In the genomic region with DNA sequence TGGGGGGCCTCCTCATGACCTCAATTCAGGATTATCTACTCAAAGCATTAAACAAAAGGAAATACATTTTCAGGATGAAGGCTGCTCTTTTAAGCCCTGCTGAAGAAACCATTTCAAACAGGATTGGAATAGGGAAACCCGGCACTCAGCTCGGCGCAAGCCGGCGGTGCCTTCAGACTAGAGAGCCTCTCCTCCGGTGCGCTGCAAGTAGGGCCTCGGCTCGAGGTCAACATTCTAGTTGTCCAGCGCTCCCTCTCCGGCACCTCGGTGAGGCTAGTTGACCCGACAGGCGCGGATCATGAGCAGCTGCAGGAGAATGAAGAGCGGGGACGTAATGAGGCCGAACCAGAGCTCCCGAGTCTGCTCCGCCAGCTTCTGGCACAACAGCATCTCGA, we compare ENCODE assay signal across 8 cellular contexts. TPM values are rescaled to one million over a fixed set of nuclear protein-coding genes. Genes with fewer than 3 reads are reported as not detected.
DNase-seq lines count a peak whose midpoint lies in the region; FAIRE-seq and TF ChIP-seq lines count a peak whose summit lies in the region.

No MANE protein-coding gene starts in this region.

- H3F3A ChIP-seq in smooth muscle cell (ENCODE audit: low read depth): no peaks in the 10 kb centered on the region

- no peaks in the 10 kb centered on the region for H3K27me3 Mint-ChIP-seq in activated CD4-positive, alpha-beta memory T cell treated with anti-CD3 and anti-CD28 coated beads, Interleukin-2, amount 10 ng/mL, durations not matched to agents 7 days and 5 days

- H3K36me3 ChIP-seq in HAP-1 (replicated peaks) (peaks cover 19% of the 10 kb centered on the region), iPS DF 6.9 (ENCODE audit: control insufficient read depth, insufficient read depth, low read length) (0 out of 2 replicates have a peak, but pooled peaks cover 3% of the 10 kb centered on the region), smooth muscle cell (ENCODE audit: low read depth) (no peaks in the 10 kb centered on the region)

- no peak for TF ChIP-seq CTCF in smooth muscle cell (IDR thresholded peaks at IDR 0.05; ENCODE audit: borderline replicate concordance, insufficient read depth, poor library complexity, severe bottlenecking)

- no peaks in the 10 kb centered on the region for H3K27me3 ChIP-seq in HAP-1 (ENCODE audit: low read depth)
- H3K27me3 ChIP-seq in iPS DF 6.9 (ENCODE audit: control insufficient read depth, insufficient read depth, low read length): no peaks in the 10 kb centered on the region
- no peaks in the 10 kb centered on the region for H3K27me3 ChIP-seq in smooth muscle cell (ENCODE audit: low read depth)

- peak overlapping the region; percentile 92 for H3K4me3 Mint-ChIP-seq in activated CD4-positive, alpha-beta memory T cell treated with anti-CD3 and anti-CD28 coated beads, Interleukin-2, amount 10 ng/mL, durations not matched to agents 7 days and 5 days

- CTCF ChIA-PET in activated CD4-positive, alpha-beta memory T cell treated with anti-CD3 and anti-CD28 coated beads, Interleukin-2, amount 10 ng/mL, durations not matched to agents 7 days and 5 days (lab: Charles Lee): interaction anchor here (1.5 to 2.6 kb wide), 4 partner anchors 15 to 22 kb away, joined by 3 to 8 read pairs (median 6); partner anchors contain the start of genes RNF208 and RNF224

- H3K4me1 Mint-ChIP-seq in activated CD4-positive, alpha-beta memory T cell treated with anti-CD3 and anti-CD28 coated beads, Interleukin-2, amount 10 ng/mL, durations not matched to agents 7 days and 5 days: peaks cover 58% of the 10 kb centered on the region

- peak overlapping the region; percentile 90 for H3K27ac Mint-ChIP-seq in activated CD4-positive, alpha-beta memory T cell treated with anti-CD3 and anti-CD28 coated beads, Interleukin-2, amount 10 ng/mL, durations not matched to agents 7 days and 5 days

- DNase-seq in HAP-1 (ENCODE audit: low spot score in 2 of 2): no peak
- no peak for DNase-seq in activated CD4-positive, alpha-beta memory T cell treated with anti-CD3 and anti-CD28 coated beads, Interleukin-2, amount 10 ng/mL, durations not matched to agents 7 days and 5 days
- no peak for DNase-seq in iPS DF 6.9 (ENCODE audit: low read depth, low spot score)
- no peak for DNase-seq in smooth muscle cell (lab: John Stamatoyannopoulos, UW; ENCODE audit: unreplicated experiment)
- no peak for DNase-seq in pons (ENCODE audit: low spot score)
- no peak for DNase-seq in NCI-H2196 (lab: John Stamatoyannopoulos, UW; ENCODE audit: unreplicated experiment)
- DNase-seq in middle frontal gyrus (ENCODE audit: extremely low spot score, low spot score): no peak
- DNase-seq in RCC 7860 (ENCODE audit: low spot score): no peak

- peaks cover 46% of the 10 kb centered on the region for H3K79me2 ChIP-seq in smooth muscle cell (ENCODE audit: low read depth)

- H3K36me3 Mint-ChIP-seq in activated CD4-positive, alpha-beta memory T cell treated with anti-CD3 and anti-CD28 coated beads, Interleukin-2, amount 10 ng/mL, durations not matched to agents 7 days and 5 days (ENCODE audit: low read depth): peaks cover 22% of the 10 kb centered on the region

- in situ Hi-C loops in HAP-1 (cut with MboI; ENCODE audit: low sequenced_read_pairs): no loop called here

- FAIRE-seq in RCC 7860 (lab: Jason Lieb, UNC): no peak

- H3K27ac ChIP-seq in iPS DF 6.9 (ENCODE audit: low read length) (no peak overlapping the region), smooth muscle cell (ENCODE audit: low read depth) (peak overlapping the region; percentile 66)

- H4K20me1 ChIP-seq in smooth muscle cell (ENCODE audit: low read depth): peaks cover 1% of the 10 kb centered on the region

- H3K4me3 ChIP-seq in HAP-1 (peak overlapping the region; percentile 90), iPS DF 6.9 (ENCODE audit: low read length) (peak overlapping the region; percentile 78), smooth muscle cell (peak overlapping the region; percentile 98)

- no peak overlapping the region for H2AFZ ChIP-seq in smooth muscle cell (ENCODE audit: low read depth)

- no CpG with 5 or more reads among the region's 21 CpGs for WGBS in iPS DF 6.9 (ENCODE audit: insufficient coverage, insufficient read length)
- WGBS in smooth muscle cell (ENCODE audit: low lambda C conversion rate): 37% methylated on average over 21 of the region's 21 CpGs

- peaks cover 23% of the 10 kb centered on the region for H3K4me1 ChIP-seq in HAP-1
- peaks cover 4% of the 10 kb centered on the region; the same call in 1 of the 2 replicates for H3K4me1 ChIP-seq in iPS DF 6.9 (ENCODE audit: control insufficient read depth, insufficient read depth, low read length)
- H3K4me1 ChIP-seq in smooth muscle cell (ENCODE audit: low read depth): peaks cover 24% of the 10 kb centered on the region

- H3K9me3 Mint-ChIP-seq in activated CD4-positive, alpha-beta memory T cell treated with anti-CD3 and anti-CD28 coated beads, Interleukin-2, amount 10 ng/mL, durations not matched to agents 7 days and 5 days: no peaks in the 10 kb centered on the region

- peak overlapping the region; percentile 94 for H3K9ac ChIP-seq in smooth muscle cell (ENCODE audit: low read depth)

- POLR2A ChIA-PET in activated CD4-positive, alpha-beta memory T cell treated with anti-CD3 and anti-CD28 coated beads, Interleukin-2, amount 10 ng/mL, durations not matched to agents 7 days and 5 days (lab: Charles Lee): interaction anchor here (0.6 to 7.9 kb wide), 16 partner anchors 9 to 134 kb away, joined by 3 to 97 read pairs (median 4); partner anchors contain the start of genes ANAPC2, CYSRT1, NELFB and RNF208

- peak overlapping the region; percentile 98 for H3K4me2 ChIP-seq in smooth muscle cell

- no peaks in the 10 kb centered on the region for H3K9me3 ChIP-seq in HAP-1
- no peaks in the 10 kb centered on the region for H3K9me3 ChIP-seq in iPS DF 6.9 (ENCODE audit: control insufficient read depth, insufficient read depth, low read length)
- H3K9me3 ChIP-seq in smooth muscle cell (replicated peaks; ENCODE audit: low read depth): no peaks in the 10 kb centered on the region

RNA-seq across cellular contexts. Expression of gene TMEM203, which starts 0.7 kb away (rescaled TPM):
- total RNA-seq in activated CD4-positive, alpha-beta memory T cell treated with anti-CD3 and anti-CD28 coated beads, Interleukin-2, amount 10 ng/mL, durations not matched to agents 7 days and 5 days: 10 to 100 TPM; 28.9 to 29.2 TPM
- 30.2 and 31.0 TPM in 2 replicates for total RNA-seq in smooth muscle cell
- 53.0 and 55.1 TPM in 2 replicates for polyA plus RNA-seq in smooth muscle cell

RNA-seq across cellular contexts. Expression of gene NDOR1, which starts 0.8 kb away (rescaled TPM):
- total RNA-seq in activated CD4-positive, alpha-beta memory T cell treated with anti-CD3 and anti-CD28 coated beads, Interleukin-2, amount 10 ng/mL, durations not matched to agents 7 days and 5 days: 10 to 100 TPM; 27.7 to 30.0 TPM
- 3.2 and 6.5 TPM in 2 replicates for total RNA-seq in smooth muscle cell
- 7.7 and 12.5 TPM in 2 replicates for polyA plus RNA-seq in smooth muscle cell

RNA-seq across cellular contexts. Expression of gene TPRN, which starts 4.2 kb away (rescaled TPM):
- total RNA-seq in activated CD4-positive, alpha-beta memory T cell treated with anti-CD3 and anti-CD28 coated beads, Interleukin-2, amount 10 ng/mL, durations not matched to agents 7 days and 5 days: 1 to 10 TPM; 8.5 to 9.4 TPM
- total RNA-seq in smooth muscle cell: 4.0 and 6.9 TPM in 2 replicates
- 15.0 and 19.0 TPM in 2 replicates for polyA plus RNA-seq in smooth muscle cell

RNA-seq across cellular contexts. Expression of gene SSNA1, which starts 16.3 kb away (rescaled TPM):
- 10 to 100 TPM; 70.0 to 76.3 TPM for total RNA-seq in activated CD4-positive, alpha-beta memory T cell treated with anti-CD3 and anti-CD28 coated beads, Interleukin-2, amount 10 ng/mL, durations not matched to agents 7 days and 5 days
- 32.7 and 69.5 TPM in 2 replicates for total RNA-seq in smooth muscle cell
- 84.9 and 94.1 TPM in 2 replicates for polyA plus RNA-seq in smooth muscle cell

RNA-seq across cellular contexts. Expression of gene ANAPC2, which starts 16.4 kb away (rescaled TPM):
- total RNA-seq in activated CD4-positive, alpha-beta memory T cell treated with anti-CD3 and anti-CD28 coated beads, Interleukin-2, amount 10 ng/mL, durations not matched to agents 7 days and 5 days: 10 to 100 TPM; 53.3 to 57.8 TPM
- 12.6 and 16.3 TPM in 2 replicates for total RNA-seq in smooth muscle cell
- 6.6 and 17.6 TPM in 2 replicates for polyA plus RNA-seq in smooth muscle cell
